In genomic region chr6:74574794-74575193, GRCh38 we compare ENCODE assay signal across 8 cellular contexts.
DNase-seq lines count a peak whose midpoint lies in the region; ATAC-seq, FAIRE-seq and TF ChIP-seq lines count a peak whose summit lies in the region.
"Had no signal": no experiment of that assay in that cellular context is flagged by ENCODE, and none has a peak within 500 bp of the region (broad histone marks: within the 10 kb centered on the region; RNA-seq: fewer than 3 reads in every experiment).

No MANE protein-coding gene starts in this region.

- no peaks in the 10 kb centered on the region for H3K27me3 ChIP-seq in sigmoid colon

- H3K4me1 ChIP-seq in sigmoid colon = peaks cover 0 to 14% (median 0%) of the 10 kb centered on the region in 4 donors

- peak; percentile 35 for ATAC-seq in HG03378 (IDR thresholded peaks at IDR 0.05; ENCODE audit: unreplicated experiment)

- H3K36me3 ChIP-seq in sigmoid colon = no peaks in the 10 kb centered on the region

- intact Hi-C loops in sigmoid colon (cut with DNase I) = no loop called here

- no peak overlapping the region for H3K27ac ChIP-seq in sigmoid colon

- no peak for TF ChIP-seq POLR2A in GM12892 (IDR thresholded peaks at IDR 0.05; ENCODE audit: low read depth, low read length)
- no peak for TF ChIP-seq POLR2A in sigmoid colon (IDR thresholded peaks at IDR 0.05)

- no peaks in the 10 kb centered on the region for H3K9me3 ChIP-seq in sigmoid colon

- 39 to 56% methylated on average over 5 of the region's 5 CpGs for WGBS in sigmoid colon, 2 donors

- DNase-seq in GM12892 (ENCODE audit: insufficient read length) = no peak
- DNase-seq in SW480 (ENCODE audit: low spot score) = peak; percentile 32
- peak; percentile 38 for DNase-seq in left kidney (ENCODE audit: low read depth, low spot score)
- DNase-seq in T-helper 9 cell = no peak
- DNase-seq in sigmoid colon = no peak
- no peak for DNase-seq in SKM-1 (lab: John Stamatoyannopoulos, UW; ENCODE audit: unreplicated experiment)

- FAIRE-seq in GM12892 (lab: Jason Lieb, UNC) = peak; percentile 84
- FAIRE-seq: TTC549 had no signal

- no peak overlapping the region for H3K4me3 ChIP-seq in sigmoid colon

- no peak for TF ChIP-seq EP300 in sigmoid colon (IDR thresholded peaks at IDR 0.05)

- peak in 1 of 4 experiments; percentile 18 for TF ChIP-seq CTCF in sigmoid colon (IDR thresholded peaks at IDR 0.05)

Comparison
In these comparisons a context has a peak if more than half of its experiments do, and no peak if none do; other contexts are left out.
1. DNase-seq: peak in SW480 (single experiment) and left kidney (single experiment); none in GM12892 (single experiment), T-helper 9 cell (single experiment), sigmoid colon (single experiment) and SKM-1 (single experiment).